ENCODE assay signal across 19 cellular contexts in genomic region chr1:43438576-43439120, GRCh38. TPM values are rescaled to one million over a fixed set of nuclear protein-coding genes. Genes with fewer than 3 reads are reported as not detected.
DNase-seq lines count a peak whose midpoint lies in the region; TF ChIP-seq lines count a peak whose summit lies in the region.
"Had no signal": no experiment of that assay in that cellular context is flagged by ENCODE, and none has a peak within 500 bp of the region (broad histone marks: within the 10 kb centered on the region; RNA-seq: fewer than 3 reads in every experiment).

No MANE protein-coding gene starts in this region.

- H3K9me3 ChIP-seq in endodermal cell (ENCODE audit: control insufficient read depth, low read length) (no peaks in the 10 kb centered on the region), transverse colon (no peaks in the 10 kb centered on the region), MM.1S (replicated peaks; ENCODE audit: insufficient read depth, low read length) (no peaks in the 10 kb centered on the region)

- H3K9me3 Mint-ChIP-seq in endodermal cell = no peaks in the 10 kb centered on the region
- H3K9me3 Mint-ChIP-seq: CD8-positive, alpha-beta memory T cell had no signal

- no peaks in the 10 kb centered on the region for H4K20me1 ChIP-seq in MM.1S (ENCODE audit: insufficient read depth, low read length)

- H3K4me3 ChIP-seq in endodermal cell (ENCODE audit: low read length) = no peak overlapping the region
- H3K4me3 ChIP-seq in transverse colon = no peak overlapping the region
- no peak overlapping the region for H3K4me3 ChIP-seq in MM.1S (ENCODE audit: low read length)

- no peaks in the 10 kb centered on the region for H3K27me3 Mint-ChIP-seq in endodermal cell (ENCODE audit: insufficient read depth)
- H3K27me3 Mint-ChIP-seq: CD8-positive, alpha-beta memory T cell had no signal

- H3K4me1 ChIP-seq in endodermal cell (ENCODE audit: control insufficient read depth, insufficient read depth, low read length) (no peaks in the 10 kb centered on the region), transverse colon (peaks cover 0 to 3% (median 0%) of the 10 kb centered on the region in 4 donors), MM.1S (ENCODE audit: low read length) (no peaks in the 10 kb centered on the region)

- H2AFZ ChIP-seq in MM.1S (ENCODE audit: low read length) = no peak overlapping the region

- 95 to 99% methylated on average over 8 to 10 of the region's 10 CpGs for WGBS in endodermal cell (ENCODE audit: insufficient coverage in 1 of 2, insufficient read length in 1 of 2), 2 experiments
- 92% methylated on average over 10 of the region's 10 CpGs; no CpG with 5 or more reads in 1 of the 2 donors for WGBS in transverse colon (ENCODE audit: low coverage in 1 of 2), 2 donors

- no peak for TF ChIP-seq CTCF in endodermal cell (conservative IDR thresholded peaks at IDR 0.05)
- no peak for TF ChIP-seq CTCF in transverse colon (IDR thresholded peaks at IDR 0.05)
- no peak for TF ChIP-seq CTCF in MM.1S (IDR thresholded peaks at IDR 0.05; ENCODE audit: low read length)

- H3K4me2 ChIP-seq in MM.1S (ENCODE audit: low read depth, low read length) = no peak overlapping the region
- H3K4me2 ChIP-seq: KMS-11 had no signal

- no peak overlapping the region for H3K4me3 Mint-ChIP-seq in endodermal cell
- H3K4me3 Mint-ChIP-seq: CD8-positive, alpha-beta memory T cell had no signal

- no peak overlapping the region for H3K27ac Mint-ChIP-seq in endodermal cell

- H3K36me3 ChIP-seq in endodermal cell (ENCODE audit: control insufficient read depth, insufficient read depth, low read length) = peaks cover 38% of the 10 kb centered on the region
- H3K36me3 ChIP-seq in transverse colon = peaks cover 0 to 18% (median 6%) of the 10 kb centered on the region in 4 donors
- H3K36me3 ChIP-seq in MM.1S (replicated peaks; ENCODE audit: insufficient read depth, low read length) = no peaks in the 10 kb centered on the region; the same call in 1 of the 2 replicates

- in situ Hi-C loops in transverse colon (cut with MboI; ENCODE audit: low pct_ligation_motif_present in 1 of 4, low pct_unique_long_range_greater_than_20kb in 1 of 4, low sequenced_read_pairs in 3 of 4) = loop anchor here in 1 of 4 donors (25.0 kb wide), 1 partner anchor 199 kb away; no protein-coding TSS in a partner anchor

- TF ChIP-seq EP300 in transverse colon (IDR thresholded peaks at IDR 0.05; ENCODE audit: low read depth) = no peak

- H3K9me2 ChIP-seq in MM.1S (replicated peaks; ENCODE audit: insufficient read depth, low read length) = no peaks in the 10 kb centered on the region

- DNase-seq in activated naive CD4-positive, alpha-beta T cell treated with anti-CD3 and anti-CD28 coated beads, Interleukin-2, amount 50 U/mL, for 16 hours = peak; percentile 1
- no peak for DNase-seq in activated naive CD4-positive, alpha-beta T cell (lab: John Stamatoyannopoulos, UW)
- DNase-seq in endodermal cell (peak; percentile 22), posterior vena cava (ENCODE audit: low spot score) (peak; percentile 37), transverse colon (peak; percentile 2), SK-N-DZ (ENCODE audit: low spot score) (no peak), MM.1S (no peak)
- no peak for DNase-seq in central memory CD4-positive, alpha-beta T cell
- DNase-seq: C1 segment of cervical spinal cord; CD8-positive, alpha-beta memory T cell; NCI-H1417 treated with DMSO at 0.1 percent for 48 hours; NCI-H187 treated with DMSO at 0.1 percent for 48 hours; NCI-H2227 treated with DMSO at 0.1 percent for 48 hours; NCI-H510A treated with DMSO at 0.1 percent for 48 hours; NCI-H82; OCI-M1; SHP77 treated with DMSO at 0.1 percent for 48 hours had no signal

- H3K4me1 Mint-ChIP-seq in endodermal cell = no peaks in the 10 kb centered on the region
- H3K4me1 Mint-ChIP-seq: CD8-positive, alpha-beta memory T cell had no signal

- no peak for TF ChIP-seq POLR2A in transverse colon (IDR thresholded peaks at IDR 0.05)

- H3K27ac ChIP-seq in endodermal cell (ENCODE audit: low read depth, low read length) (no peak overlapping the region), transverse colon (no peak overlapping the region), MM.1S (ENCODE audit: low read length) (no peak overlapping the region)
- H3K27ac ChIP-seq: KMS-11 had no signal

- H3K27me3 ChIP-seq in endodermal cell (ENCODE audit: control insufficient read depth, insufficient read depth, low read length, poor library complexity, severe bottlenecking) (no peaks in the 10 kb centered on the region), transverse colon (no peaks in the 10 kb centered on the region), MM.1S (replicated peaks; ENCODE audit: insufficient read depth, low read length) (no peaks in the 10 kb centered on the region)

- H3F3A ChIP-seq in MM.1S (ENCODE audit: insufficient read depth, low read length) = no peaks in the 10 kb centered on the region

- no peaks in the 10 kb centered on the region for H3K79me2 ChIP-seq in MM.1S (ENCODE audit: low read length)

- intact Hi-C loops in posterior vena cava (cut with DNase I) (no loop called here), transverse colon (cut with DNase I; ENCODE audit: low total_unique reads) (no loop called here)

- no peak overlapping the region for H3K9ac ChIP-seq in endodermal cell (ENCODE audit: extremely low read depth, low read length, poor library complexity, severe bottlenecking)
- no peak overlapping the region for H3K9ac ChIP-seq in MM.1S (ENCODE audit: low read length)
- H3K9ac ChIP-seq: KMS-11 had no signal

- peaks cover 58% of the 10 kb centered on the region for H3K36me3 Mint-ChIP-seq in endodermal cell (ENCODE audit: low read depth)

RNA-seq across cellular contexts. Expression of gene HYI, which starts 15.1 kb away (rescaled TPM):
- 10 to 100 TPM; 34.4 to 34.8 TPM for total RNA-seq in endodermal cell
- 29.7 TPM for polyA plus RNA-seq in endodermal cell (2013, experiment 1 of 2)
- polyA plus RNA-seq in endodermal cell (2013, experiment 2 of 2) = 25.6 TPM
- total RNA-seq in posterior vena cava = 10 to 100 TPM; 27.6 to 28.8 TPM
- 100 to 1,000 TPM in 3 of 4 donors, 10 to 100 TPM in 1; 71.1 to 126 (median 119) TPM for total RNA-seq in transverse colon
- polyA plus RNA-seq in SK-N-DZ (2014; cell fraction: cytosol; rRNA removed) = 4.0 and 6.6 TPM in 2 replicates
- polyA plus RNA-seq in SK-N-DZ (2014; cell fraction: nucleus; rRNA removed) = 7.3 and 7.8 TPM in 2 replicates
- total RNA-seq: HepG2 had no signal
- polyA plus RNA-seq: HepG2 had no signal

RNA-seq across cellular contexts. Expression of gene SZT2, which starts 48.9 kb away (rescaled TPM):
- total RNA-seq in endodermal cell (10 to 100 TPM; 55.6 to 59.7 TPM), posterior vena cava (10 to 100 TPM; 43.3 to 45.8 TPM), transverse colon (100 to 1,000 TPM in 2 of 4 donors, 10 to 100 TPM in 2; 43.1 to 106 (median 82.2) TPM)
- 13.6 TPM for polyA plus RNA-seq in endodermal cell (2013, experiment 1 of 2)
- 12.3 TPM for polyA plus RNA-seq in endodermal cell (2013, experiment 2 of 2)
- 5.3 and 6.7 TPM in 2 replicates for polyA plus RNA-seq in SK-N-DZ (2014; cell fraction: cytosol; rRNA removed)
- polyA plus RNA-seq in SK-N-DZ (2014; cell fraction: nucleus; rRNA removed) = 18.1 and 31.9 TPM in 2 replicates

RNA-seq across cellular contexts. Expression of gene MED8, which starts 49.0 kb away (rescaled TPM):
- total RNA-seq in endodermal cell (10 to 100 TPM; 16.1 to 18.8 TPM), posterior vena cava (10 to 100 TPM; 27.0 to 30.5 TPM), transverse colon (10 to 100 TPM; 12.7 to 41.9 (median 25.0) TPM)
- 21.9 TPM for polyA plus RNA-seq in endodermal cell (2013, experiment 1 of 2)
- 20.6 TPM for polyA plus RNA-seq in endodermal cell (2013, experiment 2 of 2)
- polyA plus RNA-seq in SK-N-DZ (2014; cell fraction: cytosol; rRNA removed) = 45.9 and 52.7 TPM in 2 replicates
- 36.1 and 38.8 TPM in 2 replicates for polyA plus RNA-seq in SK-N-DZ (2014; cell fraction: nucleus; rRNA removed)

Comparison
In these comparisons a context has a peak if more than half of its experiments do, and no peak if none do; other contexts are left out.
1. DNase-seq: peak in activated naive CD4-positive, alpha-beta T cell treated with anti-CD3 and anti-CD28 coated beads, Interleukin-2, amount 50 U/mL, for 16 hours (single experiment), endodermal cell (single experiment), posterior vena cava (single experiment) and transverse colon (single experiment); none in activated naive CD4-positive, alpha-beta T cell (0 of 4), central memory CD4-positive, alpha-beta T cell (single experiment), SK-N-DZ (single experiment) and MM.1S (single experiment).